In genomic region chr12:1797011-1797901, GRCh38 we compare ENCODE assay signal across 9 cellular contexts. TPM values are rescaled to one million over a fixed set of nuclear protein-coding genes. Genes with fewer than 3 reads are reported as not detected.
DNase-seq lines count a peak whose midpoint lies in the region; ATAC-seq and TF ChIP-seq lines count a peak whose summit lies in the region.
"Had no signal": no experiment of that assay in that cellular context is flagged by ENCODE, and none has a peak within 500 bp of the region (broad histone marks: within the 10 kb centered on the region; RNA-seq: fewer than 3 reads in every experiment).

No MANE protein-coding gene starts in this region.

- H3K36me3 Mint-ChIP-seq in CD4-positive, CD25-positive, alpha-beta regulatory T cell, result no peaks in the 10 kb centered on the region
- H3K36me3 Mint-ChIP-seq in HFFc6 (ENCODE audit: low read depth), result no peaks in the 10 kb centered on the region

- no peaks in the 10 kb centered on the region for H3K36me3 ChIP-seq in CD4-positive, CD25-positive, alpha-beta regulatory T cell (ENCODE audit: control insufficient read depth, insufficient read depth, low read length)
- no peaks in the 10 kb centered on the region for H3K36me3 ChIP-seq in colonic mucosa
- no peaks in the 10 kb centered on the region for H3K36me3 ChIP-seq in mucosa of stomach (ENCODE audit: control insufficient read depth, insufficient read depth, low read length)
- no peaks in the 10 kb centered on the region for H3K36me3 ChIP-seq in stomach smooth muscle (ENCODE audit: control insufficient read depth in 2 of 2, insufficient read depth in 2 of 2, low read length in 2 of 2)

- no peaks in the 10 kb centered on the region for H3K9me3 Mint-ChIP-seq in CD4-positive, CD25-positive, alpha-beta regulatory T cell
- no peaks in the 10 kb centered on the region for H3K9me3 Mint-ChIP-seq in HFFc6

- peak overlapping the region; percentile 80 to 100 (median 84) for H3K4me3 Mint-ChIP-seq in CD4-positive, CD25-positive, alpha-beta regulatory T cell
- H3K4me3 Mint-ChIP-seq in HFFc6, result peak overlapping the region; percentile 13; the same call in 1 of the 2 replicates

- peaks cover 14% of the 10 kb centered on the region for H3K4me1 ChIP-seq in CD4-positive, CD25-positive, alpha-beta regulatory T cell (ENCODE audit: control insufficient read depth, insufficient read depth, low read length, poor library complexity, severe bottlenecking)
- H3K4me1 ChIP-seq in colonic mucosa (peaks cover 4% of the 10 kb centered on the region), mucosa of stomach (ENCODE audit: control insufficient read depth, insufficient read depth, low read length) (peaks cover 7% of the 10 kb centered on the region), stomach smooth muscle (ENCODE audit: control insufficient read depth, insufficient read depth, low read length) (peaks cover 25% of the 10 kb centered on the region)

- peak; percentile 45 to 67 (median 54) for DNase-seq in CD4-positive, CD25-positive, alpha-beta regulatory T cell
- DNase-seq in HFFc6 (no peak), colonic mucosa (peak; percentile 73), H4 (ENCODE audit: low spot score) (no peak)

- no peaks in the 10 kb centered on the region for H3K27me3 Mint-ChIP-seq in CD4-positive, CD25-positive, alpha-beta regulatory T cell
- H3K27me3 Mint-ChIP-seq in HFFc6 (ENCODE audit: insufficient read depth), result peaks cover 7% of the 10 kb centered on the region

- intact Hi-C loops in colonic mucosa (cut with DNase I), result loop anchor here (2.0 to 5.0 kb wide), 2 partner anchors 144 to 235 kb away; no protein-coding TSS in a partner anchor

- H3K4me3 ChIP-seq in CD4-positive, CD25-positive, alpha-beta regulatory T cell (ENCODE audit: low read depth, low read length), result peak overlapping the region; percentile 7
- peak overlapping the region; percentile 81 for H3K4me3 ChIP-seq in colonic mucosa
- H3K4me3 ChIP-seq in mucosa of stomach (ENCODE audit: low read length), result peak overlapping the region; percentile 82
- H3K4me3 ChIP-seq in stomach smooth muscle (ENCODE audit: low read length in 2 of 2), result peak overlapping the region; percentile 56 to 78

- no peak for ATAC-seq in CD4-positive, CD25-positive, alpha-beta regulatory T cell (ENCODE audit: low read depth in 2 of 2)
- ATAC-seq in HG02571 (IDR thresholded peaks at IDR 0.05; ENCODE audit: unreplicated experiment), result no peak

- H3K27ac ChIP-seq in CD4-positive, CD25-positive, alpha-beta regulatory T cell (ENCODE audit: insufficient read depth, low read length, poor library complexity, severe bottlenecking), result peak overlapping the region; percentile 80
- H3K27ac ChIP-seq in VCaP (peak overlapping the region; percentile 73; the same call in 1 of the 2 replicates), colonic mucosa (peak overlapping the region; percentile 84), stomach smooth muscle (ENCODE audit: low read length) (peak overlapping the region; percentile 49)

- H3K27ac Mint-ChIP-seq in CD4-positive, CD25-positive, alpha-beta regulatory T cell, result peak overlapping the region in 1 of 3 donors; percentile 66
- no peak overlapping the region for H3K27ac Mint-ChIP-seq in HFFc6

- H3K9me3 ChIP-seq in CD4-positive, CD25-positive, alpha-beta regulatory T cell (ENCODE audit: control insufficient read depth in 2 of 2, low read length in 2 of 2), result no peaks in the 10 kb centered on the region
- no peaks in the 10 kb centered on the region for H3K9me3 ChIP-seq in colonic mucosa
- no peaks in the 10 kb centered on the region for H3K9me3 ChIP-seq in mucosa of stomach (ENCODE audit: control insufficient read depth, low read length)
- no peaks in the 10 kb centered on the region for H3K9me3 ChIP-seq in stomach smooth muscle (ENCODE audit: control insufficient read depth in 2 of 2, low read length in 2 of 2)

- H3K9ac ChIP-seq in colonic mucosa (ENCODE audit: low read depth in 2 of 2, low read length in 2 of 2) (peak overlapping the region; percentile 92 to 98), mucosa of stomach (ENCODE audit: low read length) (peak overlapping the region; percentile 88), stomach smooth muscle (ENCODE audit: low read length in 2 of 2) (peak overlapping the region; percentile 56 to 64)

- no peaks in the 10 kb centered on the region for H3K27me3 ChIP-seq in CD4-positive, CD25-positive, alpha-beta regulatory T cell (ENCODE audit: control insufficient read depth, insufficient read depth, low read length)
- H3K27me3 ChIP-seq in colonic mucosa (no peaks in the 10 kb centered on the region), mucosa of stomach (ENCODE audit: control insufficient read depth, insufficient read depth, low read length) (no peaks in the 10 kb centered on the region), stomach smooth muscle (ENCODE audit: control insufficient read depth in 1 of 2, insufficient read depth in 2 of 2, low read length in 2 of 2) (no peaks in the 10 kb centered on the region)

- H3K4me1 Mint-ChIP-seq in CD4-positive, CD25-positive, alpha-beta regulatory T cell, result peaks cover 0 to 17% (median 3%) of the 10 kb centered on the region in 4 donors
- peaks cover 11% of the 10 kb centered on the region for H3K4me1 Mint-ChIP-seq in HFFc6 (ENCODE audit: low read depth)

- TF ChIP-seq CTCF in HFFc6 (IDR thresholded peaks at IDR 0.05) (no peak), VCaP (conservative IDR thresholded peaks at IDR 0.05) (no peak), colonic mucosa (IDR thresholded peaks at IDR 0.05) (no peak)

RNA-seq across cellular contexts. Expression of gene LRTM2, which starts 23.1 kb away (rescaled TPM):
- not detected for total RNA-seq in CD4-positive, CD25-positive, alpha-beta regulatory T cell
- polyA plus RNA-seq in CD4-positive, CD25-positive, alpha-beta regulatory T cell, result not detected
- total RNA-seq in HFFc6 (2021; fragmentation: NEBNext Ultra II Directional; extraction: Animal tissue kit (Norgen Biotek cat#: 25700)), result not detected
- total RNA-seq in colonic mucosa, result not detected
- not detected in 2 replicates for total RNA-seq in H4 (2014; rRNA removed; shearing (Covaris generic))
- total RNA-seq: lung microvascular endothelial cell had no signal

Comparison
In these comparisons a context has a peak if more than half of its experiments do, and no peak if none do; other contexts are left out.
1. DNase-seq: peak in CD4-positive, CD25-positive, alpha-beta regulatory T cell (3 of 3) and colonic mucosa (single experiment); none in HFFc6 (single experiment) and H4 (single experiment).
2. H3K4me3 ChIP-seq: peak in every context shown above with its lines; median percentile 82 in mucosa of stomach; 81 in colonic mucosa; 67 in stomach smooth muscle; 7 in CD4-positive, CD25-positive, alpha-beta regulatory T cell.
3. Peak in every context shown above with its lines, with median percentiles within 50 percentile points of each other: H3K27ac ChIP-seq and H3K9ac ChIP-seq.